Comparison of ENCODE assay signal across 25 cellular contexts in the genomic region with DNA sequence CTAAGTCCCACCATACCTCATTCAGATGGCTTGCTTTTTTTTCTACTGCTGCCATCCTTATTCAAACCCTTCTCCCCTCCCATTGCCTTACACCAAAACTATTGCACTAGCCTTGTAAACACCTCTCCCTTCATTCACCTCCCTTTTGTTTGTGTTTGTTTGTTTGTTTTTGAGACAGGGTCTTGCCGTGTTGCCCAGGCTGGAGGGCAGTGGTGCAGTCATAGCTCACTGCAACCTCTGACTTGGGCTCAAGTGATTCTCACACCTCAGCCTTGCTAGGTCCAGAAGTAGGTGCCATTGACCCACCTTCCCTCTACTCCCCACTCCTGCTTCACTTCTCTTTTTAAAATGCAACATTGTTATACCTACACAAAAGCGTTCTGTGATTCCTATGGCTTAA. TPM values are rescaled to one million over a fixed set of nuclear protein-coding genes. Genes with fewer than 3 reads are reported as not detected.
DNase-seq lines count a peak whose midpoint lies in the region; ATAC-seq and TF ChIP-seq lines count a peak whose summit lies in the region.
"Had no signal": no experiment of that assay in that cellular context is flagged by ENCODE, and none has a peak within 500 bp of the region (broad histone marks: within the 10 kb centered on the region; RNA-seq: fewer than 3 reads in every experiment).

No MANE protein-coding gene starts in this region.

- H3K79me2 ChIP-seq in PC-9 (ENCODE audit: low read depth): peaks cover 16% of the 10 kb centered on the region

- no peak overlapping the region for H3K4me3 ChIP-seq in PC-9
- H3K4me3 ChIP-seq: MG63, tibial artery had no signal

- H3K4me2 ChIP-seq in PC-9: no peak overlapping the region

- intact Hi-C loops in PC-9 (cut with micrococcal nuclease; ENCODE audit: unreplicated experiment): no loop called here

- H3K9me2 ChIP-seq in PC-9 (ENCODE audit: insufficient read depth): no peaks in the 10 kb centered on the region

- POLR2A ChIA-PET in WTC11 (lab: Charles Lee): no interaction called here
- POLR2A ChIA-PET in PC-9 (lab: Charles Lee; ENCODE audit: unreplicated experiment): no interaction called here

- H3K27me3 ChIP-seq in PC-9 (ENCODE audit: insufficient read depth, low read depth): no peaks in the 10 kb centered on the region
- H3K27me3 ChIP-seq: MG63, tibial artery had no signal

- H3K27me3 Mint-ChIP-seq in activated naive CD8-positive, alpha-beta T cell: no peaks in the 10 kb centered on the region
- no peaks in the 10 kb centered on the region for H3K27me3 Mint-ChIP-seq in activated naive CD8-positive, alpha-beta T cell treated with anti-CD3 and anti-CD28 coated beads for 36 hours
- H3K27me3 Mint-ChIP-seq in WTC11 (ENCODE audit: low read depth) (no peaks in the 10 kb centered on the region), mesothelial cell of epicardium (ENCODE audit: low read depth) (no peaks in the 10 kb centered on the region)

- H3K9me3 Mint-ChIP-seq in activated naive CD8-positive, alpha-beta T cell (ENCODE audit: low read depth): no peaks in the 10 kb centered on the region
- H3K9me3 Mint-ChIP-seq in activated naive CD8-positive, alpha-beta T cell treated with anti-CD3 and anti-CD28 coated beads for 36 hours: peaks cover 3% of the 10 kb centered on the region
- H3K9me3 Mint-ChIP-seq in WTC11 (no peaks in the 10 kb centered on the region), mesothelial cell of epicardium (peaks cover 4% of the 10 kb centered on the region)

- peak overlapping the region; percentile 18 for H3K4me3 Mint-ChIP-seq in activated naive CD8-positive, alpha-beta T cell
- H3K4me3 Mint-ChIP-seq in activated naive CD8-positive, alpha-beta T cell treated with anti-CD3 and anti-CD28 coated beads for 36 hours: no peak overlapping the region
- H3K4me3 Mint-ChIP-seq in WTC11 (no peak overlapping the region), mesothelial cell of epicardium (no peak overlapping the region)

- no peak overlapping the region for H3K27ac ChIP-seq in PC-9

- H4K20me1 ChIP-seq in PC-9 (ENCODE audit: insufficient read depth): no peaks in the 10 kb centered on the region

- no peaks in the 10 kb centered on the region for H3K9me3 ChIP-seq in PC-9 (ENCODE audit: insufficient read depth, low read depth)
- H3K9me3 ChIP-seq: tibial artery had no signal

- TF ChIP-seq CTCF in WTC11 (IDR thresholded peaks at IDR 0.05) (no peak), mesothelial cell of epicardium (IDR thresholded peaks at IDR 0.05; ENCODE audit: unreplicated experiment) (no peak), PC-9 (conservative IDR thresholded peaks at IDR 0.05) (no peak)

- H3K4me1 ChIP-seq in PC-9 (replicated peaks; ENCODE audit: insufficient read depth): peaks cover 25% of the 10 kb centered on the region

- peaks cover 29% of the 10 kb centered on the region for H3K4me1 Mint-ChIP-seq in activated naive CD8-positive, alpha-beta T cell (ENCODE audit: low read depth)
- peaks cover 24% of the 10 kb centered on the region for H3K4me1 Mint-ChIP-seq in activated naive CD8-positive, alpha-beta T cell treated with anti-CD3 and anti-CD28 coated beads for 36 hours
- H3K4me1 Mint-ChIP-seq in WTC11: peaks cover 28% of the 10 kb centered on the region
- H3K4me1 Mint-ChIP-seq in mesothelial cell of epicardium: peaks cover 29% of the 10 kb centered on the region

- H3F3A ChIP-seq in PC-9 (ENCODE audit: insufficient read depth, low read depth): peaks cover 27% of the 10 kb centered on the region

- no peak for DNase-seq in activated naive CD8-positive, alpha-beta T cell treated with anti-CD3 and anti-CD28 coated beads for 36 hours
- DNase-seq in WTC11 (ENCODE audit: low spot score) (no peak), mesothelial cell of epicardium (ENCODE audit: low spot score in 2 of 2, unreplicated experiment in 2 of 2) (no peak), dermis blood vessel endothelial cell (no peak), NCI-H526 (lab: John Stamatoyannopoulos, UW) (no peak), PC-9 (no peak)
- DNase-seq: activated CD4-positive, alpha-beta T cell treated with anti-CD3 and anti-CD28 coated beads, Interleukin-2, amount 50 U/mL, for 4 hours; activated CD8-positive, alpha-beta memory T cell treated with anti-CD3 and anti-CD28 coated beads, Interleukin-2, amount 50 U/mL, for 4 hours; activated gamma-delta T cell; C1 segment of cervical spinal cord; HCEC 1CT; left cardiac atrium; MG63; NCI-H1105 treated with DMSO at 0.1 percent for 48 hours; NCI-H1930; NCI-H524 treated with DMSO at 0.1 percent for 48 hours; NK-92 treated with Interleukin-12 subunit alpha and Interleukin-12 subunit beta, amount 100 ng/mL, for 24 hours; PC-3; retina; small intestine; stimulated activated CD4-positive, alpha-beta T cell treated with anti-CD3 and anti-CD28 coated beads, Interleukin-1b, Interleukin-23, amount 100 ng/mL, for 48 hours; stimulated activated CD8-positive, alpha-beta memory T cell treated with anti-CD3 and anti-CD28 coated beads, Interleukin-4, amount 100 ng/mL, for 48 hours; tibial artery had no signal

- H3K36me3 ChIP-seq in PC-9 (ENCODE audit: low read depth): no peaks in the 10 kb centered on the region
- H3K36me3 ChIP-seq: MG63, tibial artery had no signal

- CTCF ChIA-PET in WTC11 (lab: Charles Lee) (no interaction called here), PC-9 (lab: Charles Lee) (no interaction called here)

- no peak overlapping the region for H2AFZ ChIP-seq in PC-9

- H3K27ac Mint-ChIP-seq in activated naive CD8-positive, alpha-beta T cell: no peak overlapping the region
- H3K27ac Mint-ChIP-seq in activated naive CD8-positive, alpha-beta T cell treated with anti-CD3 and anti-CD28 coated beads for 36 hours: no peak overlapping the region
- H3K27ac Mint-ChIP-seq in WTC11 (peak overlapping the region; percentile 5; the same call in 1 of the 2 replicates), mesothelial cell of epicardium (peak overlapping the region; percentile 37)

- no TSS peak for BruUV-seq in PC-9 (replicated peaks; lab: Mats Ljungman, UMichigan)

- no peak for ATAC-seq in WTC11
- ATAC-seq: left cardiac atrium, PC-3, Right ventricle myocardium inferior had no signal

- H3K36me3 Mint-ChIP-seq in activated naive CD8-positive, alpha-beta T cell: no peaks in the 10 kb centered on the region
- peaks cover 11% of the 10 kb centered on the region for H3K36me3 Mint-ChIP-seq in activated naive CD8-positive, alpha-beta T cell treated with anti-CD3 and anti-CD28 coated beads for 36 hours
- no peaks in the 10 kb centered on the region for H3K36me3 Mint-ChIP-seq in WTC11
- H3K36me3 Mint-ChIP-seq in mesothelial cell of epicardium: no peaks in the 10 kb centered on the region

TF ChIP-seq in WTC11, 78 proteins besides CTCF, POLR2A, EP300 and RAD21:
- TF ChIP-seq, protein P1, sequence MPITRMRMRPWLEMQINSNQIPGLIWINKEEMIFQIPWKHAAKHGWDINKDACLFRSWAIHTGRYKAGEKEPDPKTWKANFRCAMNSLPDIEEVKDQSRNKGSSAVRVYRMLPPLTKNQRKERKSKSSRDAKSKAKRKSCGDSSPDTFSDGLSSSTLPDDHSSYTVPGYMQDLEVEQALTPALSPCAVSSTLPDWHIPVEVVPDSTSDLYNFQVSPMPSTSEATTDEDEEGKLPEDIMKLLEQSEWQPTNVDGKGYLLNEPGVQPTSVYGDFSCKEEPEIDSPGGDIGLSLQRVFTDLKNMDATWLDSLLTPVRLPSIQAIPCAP (CRISPR knock-in tag; IDR thresholded peaks at IDR 0.05): no peak
- TF ChIP-seq ZNF121 (CRISPR knock-in tag; IDR thresholded peaks at IDR 0.05) (peak; percentile 90), ESRRA (CRISPR knock-in tag; IDR thresholded peaks at IDR 0.05; ENCODE audit: borderline replicate concordance) (no peak)
TF ChIP-seq in WTC11: peak in this region for 1.

RNA-seq across cellular contexts. Expression of a gene that starts 3.0 kb away (rescaled TPM):
- total RNA-seq in activated naive CD8-positive, alpha-beta T cell treated with anti-CD3 and anti-CD28 coated beads for 36 hours: 10 to 100 TPM; 42.9 to 44.6 TPM
- total RNA-seq in WTC11 (2021) (14.9 to 20.7 TPM (median 17.7 TPM) in 3 replicates), mesothelial cell of epicardium (49.0 to 52.6 TPM (median 51.8 TPM) in 3 replicates), dermis blood vessel endothelial cell (45.8 and 47.2 TPM in 2 replicates), PC-9 (2021) (34.5 and 39.3 TPM in 2 replicates)

Comparison
In these comparisons a context has a peak if more than half of its experiments do, and no peak if none do; other contexts are left out.
1. H3K27ac Mint-ChIP-seq: peak in WTC11 (single experiment) and mesothelial cell of epicardium (single experiment); none in activated naive CD8-positive, alpha-beta T cell (single experiment) and activated naive CD8-positive, alpha-beta T cell treated with anti-CD3 and anti-CD28 coated beads for 36 hours (single experiment).